In genomic region chr15:68268405-68268804, GRCh38 we compare ENCODE assay signal across 1 cellular context.
TF ChIP-seq lines count a peak whose summit lies in the region.

No MANE protein-coding gene starts in this region.

TF ChIP-seq in A549, 52 proteins besides CTCF, POLR2A, EP300 and RAD21 (continued from another document):
- TF ChIP-seq CBX2 (IDR thresholded peaks at IDR 0.05; ENCODE audit: borderline replicate concordance, low read depth) (no peak), FOSB (CRISPR knock-in tag; IDR thresholded peaks at IDR 0.05) (no peak), RNF2 (IDR thresholded peaks at IDR 0.05; ENCODE audit: borderline replicate concordance, low read depth) (no peak)
